Comparison of ENCODE assay signal across 9 cellular contexts in the genomic region with DNA sequence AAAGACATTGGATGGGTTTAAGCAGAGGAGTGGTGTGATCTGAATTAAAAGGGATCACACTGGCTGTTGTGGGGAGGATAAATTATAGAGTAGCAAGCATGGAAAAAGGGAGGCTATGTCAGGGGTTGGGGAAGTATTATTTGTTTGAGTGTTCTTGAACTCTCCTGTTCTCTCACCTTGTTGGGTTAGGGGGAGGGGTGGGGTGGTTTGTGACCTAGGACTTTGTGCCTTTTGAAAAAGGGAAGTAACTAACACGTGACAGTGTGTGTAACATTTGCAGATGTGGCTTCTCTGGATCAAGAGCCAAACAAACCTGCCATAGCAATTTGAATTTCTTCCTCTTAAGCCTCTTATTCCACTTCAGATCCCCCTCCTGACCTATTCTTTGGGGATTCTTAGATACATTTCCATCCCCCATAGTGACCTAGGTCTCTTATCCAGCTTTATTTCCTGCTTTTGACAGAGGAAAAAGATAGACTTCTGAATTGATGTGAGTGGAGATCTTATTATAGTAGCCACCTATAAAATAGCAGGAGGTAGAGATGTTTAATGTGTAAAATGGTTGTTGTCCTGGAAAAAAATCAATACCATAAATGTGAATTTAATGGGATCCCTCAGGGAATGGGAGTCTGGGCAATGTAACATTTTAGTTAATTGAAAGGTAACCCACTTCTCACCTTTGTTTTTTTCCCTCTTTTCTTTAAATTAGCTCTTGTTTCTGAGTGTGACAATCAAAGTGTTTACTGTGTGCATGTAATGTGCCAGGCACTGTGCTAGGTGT.
A peak's percentile ranks its signal among the peaks of the same experiment; 100 is the strongest.
DNase-seq lines count a peak whose midpoint lies in the region; ATAC-seq and TF ChIP-seq lines count a peak whose summit lies in the region.
"Had no signal": no experiment of that assay in that cellular context is flagged by ENCODE, and none has a peak within 500 bp of the region (broad histone marks: within the 10 kb centered on the region; RNA-seq: fewer than 3 reads in every experiment).

No MANE protein-coding gene starts in this region.

- CTCF ChIA-PET in CD8-positive, alpha-beta T cell (lab: Charles Lee), result no interaction called here
- CTCF ChIA-PET in T-cell (lab: Charles Lee), result interaction anchor here in 1 of 2 donors (0.5 kb wide), 1 partner anchor 963 kb away, joined by 3 read pairs; the partner anchor contains the start of gene RPL39

- peak in 1 of 7 experiments; percentile 33 for DNase-seq in CD8-positive, alpha-beta T cell
- DNase-seq in T-cell, result peak in 26 of 34 experiments; percentile 4 to 44 (median 16)
- DNase-seq in middle frontal gyrus (ENCODE audit: extremely low spot score, low spot score), result no peak
- no peak for DNase-seq in natural killer cell
- DNase-seq in activated CD8-positive, alpha-beta memory T cell treated with anti-CD3 and anti-CD28 coated beads for 24 hours, result no peak
- DNase-seq in NCI-H2081 treated with DMSO at 0.1 percent for 48 hours (lab: John Stamatoyannopoulos, UW), result no peak

- peak; percentile 36 for ATAC-seq in CD8-positive, alpha-beta T cell
- ATAC-seq in GM19438 (IDR thresholded peaks at IDR 0.05; ENCODE audit: low read depth, unreplicated experiment), result peak; percentile 73
- ATAC-seq in HG03432 (IDR thresholded peaks at IDR 0.05; ENCODE audit: unreplicated experiment), result peak; percentile 66
- peak in 3 of 4 experiments; percentile 41 to 79 (median 60) for ATAC-seq in T-cell (replicated peaks in 1 of 4)
- ATAC-seq in natural killer cell, result no peak

- H3K9me3 ChIP-seq in CD8-positive, alpha-beta T cell (ENCODE audit: low read length), result no peaks in the 10 kb centered on the region

- H3K36me3 Mint-ChIP-seq in CD8-positive, alpha-beta T cell, result no peaks in the 10 kb centered on the region
- H3K36me3 Mint-ChIP-seq in T-cell, result no peaks in the 10 kb centered on the region
- no peaks in the 10 kb centered on the region for H3K36me3 Mint-ChIP-seq in natural killer cell

- peaks cover 28% of the 10 kb centered on the region for H3K4me1 ChIP-seq in CD8-positive, alpha-beta T cell (ENCODE audit: insufficient read depth, low read length)

- TF ChIP-seq CTCF in CD8-positive, alpha-beta T cell (IDR thresholded peaks at IDR 0.05), result no peak
- TF ChIP-seq CTCF in natural killer cell (IDR thresholded peaks at IDR 0.05), result no peak

- H3K4me3 ChIP-seq in CD8-positive, alpha-beta T cell (ENCODE audit: low read depth, low read length), result no peak overlapping the region
- H3K4me3 ChIP-seq: cardiac muscle cell had no signal

- H3K27ac Mint-ChIP-seq in CD8-positive, alpha-beta T cell, result peak overlapping the region; percentile 45
- peak overlapping the region; percentile 30 to 76 for H3K27ac Mint-ChIP-seq in T-cell
- no peak overlapping the region for H3K27ac Mint-ChIP-seq in natural killer cell

- H3K27ac ChIP-seq in CD8-positive, alpha-beta T cell (ENCODE audit: low read depth, low read length), result no peak overlapping the region
- H3K27ac ChIP-seq: cardiac muscle cell had no signal

- peak overlapping the region; percentile 40 for H3K4me3 Mint-ChIP-seq in CD8-positive, alpha-beta T cell
- peak overlapping the region in 1 of 3 donors; percentile 2 for H3K4me3 Mint-ChIP-seq in T-cell
- H3K4me3 Mint-ChIP-seq in natural killer cell, result no peak overlapping the region

- no peaks in the 10 kb centered on the region for H3K27me3 ChIP-seq in CD8-positive, alpha-beta T cell (ENCODE audit: insufficient read depth, low read length)
- H3K27me3 ChIP-seq: cardiac muscle cell had no signal

- intact Hi-C loops in CD8-positive, alpha-beta T cell (cut with DNase I, micrococcal nuclease), result no loop called here
- intact Hi-C loops in natural killer cell (cut with micrococcal nuclease), result no loop called here

- no peaks in the 10 kb centered on the region for H3K9me3 Mint-ChIP-seq in CD8-positive, alpha-beta T cell
- no peaks in the 10 kb centered on the region for H3K9me3 Mint-ChIP-seq in T-cell
- no peaks in the 10 kb centered on the region for H3K9me3 Mint-ChIP-seq in natural killer cell

- no peaks in the 10 kb centered on the region for H3K36me3 ChIP-seq in CD8-positive, alpha-beta T cell (ENCODE audit: insufficient read depth, low read length)
- H3K36me3 ChIP-seq: cardiac muscle cell had no signal

- H3K27me3 Mint-ChIP-seq in CD8-positive, alpha-beta T cell (ENCODE audit: low read depth), result no peaks in the 10 kb centered on the region
- H3K27me3 Mint-ChIP-seq in T-cell (peaks cover 0 to 8% of the 10 kb centered on the region in 2 donors), natural killer cell (ENCODE audit: low read depth in 2 of 2) (no peaks in the 10 kb centered on the region)

- POLR2A ChIA-PET in CD8-positive, alpha-beta T cell (lab: Charles Lee), result no interaction called here
- POLR2A ChIA-PET in T-cell (lab: Charles Lee), result no interaction called here

- peaks cover 42% of the 10 kb centered on the region for H3K4me1 Mint-ChIP-seq in CD8-positive, alpha-beta T cell (ENCODE audit: low read depth)
- peaks cover 34 to 43% (median 38%) of the 10 kb centered on the region in 3 donors for H3K4me1 Mint-ChIP-seq in T-cell
- no peaks in the 10 kb centered on the region for H3K4me1 Mint-ChIP-seq in natural killer cell

Comparison
In these comparisons a context has a peak if more than half of its experiments do, and no peak if none do; other contexts are left out.
1. ATAC-seq: peak in CD8-positive, alpha-beta T cell (single experiment), GM19438 (single experiment), HG03432 (single experiment) and T-cell (3 of 4); none in natural killer cell (0 of 3).
2. DNase-seq: peak in T-cell (26 of 34); none in middle frontal gyrus (single experiment), natural killer cell (single experiment), activated CD8-positive, alpha-beta memory T cell treated with anti-CD3 and anti-CD28 coated beads for 24 hours (single experiment) and NCI-H2081 treated with DMSO at 0.1 percent for 48 hours (single experiment).
3. H3K27ac Mint-ChIP-seq: peak in CD8-positive, alpha-beta T cell (single experiment) and T-cell (2 of 2); none in natural killer cell (0 of 2).